Comparison of ENCODE assay signal across 13 cellular contexts in the genomic region with DNA sequence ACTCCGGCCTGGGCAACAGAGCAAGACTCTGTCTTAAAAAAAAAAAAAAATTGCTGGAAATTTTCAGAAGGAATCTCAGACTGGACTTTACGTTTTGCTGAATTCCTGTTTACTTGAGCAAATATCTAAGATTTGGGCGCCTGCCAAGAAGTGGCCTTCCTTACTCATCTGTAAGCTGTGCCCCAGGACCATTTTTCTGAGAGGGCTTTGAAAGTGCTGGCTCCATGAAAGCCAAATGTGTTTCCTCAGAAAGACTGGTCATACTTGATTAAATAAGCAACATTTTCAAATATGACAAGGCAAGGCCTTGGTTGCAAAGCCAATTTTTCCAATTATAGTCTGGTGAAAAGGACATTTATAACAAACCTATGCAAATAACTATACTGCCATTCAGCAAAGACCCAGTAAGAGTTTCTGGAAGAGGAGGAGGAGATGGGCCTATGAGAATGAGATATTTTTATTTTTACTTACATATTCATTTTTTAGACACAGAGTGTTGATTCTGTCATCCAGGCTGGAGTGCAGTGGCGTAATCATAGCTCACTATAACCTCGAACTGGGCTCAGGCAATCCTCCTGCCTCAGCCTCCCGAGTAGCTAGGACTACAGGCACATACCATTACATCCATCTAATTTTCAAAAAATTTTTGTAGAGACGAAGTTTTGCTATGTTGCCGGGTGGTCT. TPM values are rescaled to one million over a fixed set of nuclear protein-coding genes. Genes with fewer than 3 reads are reported as not detected.
DNase-seq lines count a peak whose midpoint lies in the region; ATAC-seq, FAIRE-seq and TF ChIP-seq lines count a peak whose summit lies in the region.
"Had no signal": no experiment of that assay in that cellular context is flagged by ENCODE, and none has a peak within 500 bp of the region (broad histone marks: within the 10 kb centered on the region; RNA-seq: fewer than 3 reads in every experiment).

No MANE protein-coding gene starts in this region.

- H3K36me3 ChIP-seq in kidney epithelial cell (ENCODE audit: control insufficient read depth, insufficient read depth, low read length): no peaks in the 10 kb centered on the region
- H3K36me3 ChIP-seq: sigmoid colon had no signal

- no peak for TF ChIP-seq CTCF in kidney epithelial cell (IDR thresholded peaks at IDR 0.05; ENCODE audit: insufficient read depth, low read length, poor library complexity, severe bottlenecking)

- H3K27me3 ChIP-seq in kidney epithelial cell (ENCODE audit: control insufficient read depth, insufficient read depth, low read length): no peaks in the 10 kb centered on the region

- FAIRE-seq in HTR-8/SVneo (lab: Jason Lieb, UNC): no peak
- FAIRE-seq: colon had no signal

- no peak overlapping the region for H3K4me3 ChIP-seq in kidney epithelial cell (ENCODE audit: low read depth, low read length)
- H3K4me3 ChIP-seq: sigmoid colon had no signal

- no peak for ATAC-seq in GM18873 (IDR thresholded peaks at IDR 0.05; ENCODE audit: low FRiP score, unreplicated experiment)
- no peak for ATAC-seq in stimulated activated naive CD8-positive, alpha-beta T cell treated with anti-CD3 and anti-CD28 coated beads, Interleukin-15, Interleukin-2, amounts not matched to agents 100 U/mL and 50 U/mL, for 24 hours

- DNase-seq in AG08395 (ENCODE audit: low spot score): peak; percentile 48
- DNase-seq in HTR-8/SVneo (ENCODE audit: insufficient read length, low spot score): peak; percentile 35
- peak; percentile 74 for DNase-seq in astrocyte of the hippocampus (ENCODE audit: low read depth, low spot score)
- peak; percentile 14 for DNase-seq in kidney epithelial cell (ENCODE audit: low read depth)
- no peak for DNase-seq in HuH-7 (ENCODE audit: low spot score)
- DNase-seq in stimulated activated naive CD8-positive, alpha-beta T cell treated with anti-CD3 and anti-CD28 coated beads, Interleukin-15, Interleukin-2, amounts not matched to agents 100 U/mL and 50 U/mL, for 24 hours: no peak
- no peak for DNase-seq in activated gamma-delta T cell treated with Interleukin-2 at 50 U/mL for 16 hours
- DNase-seq: hypothalamus, NCI-H187 treated with DMSO at 0.1 percent for 48 hours, sigmoid colon had no signal

RNA-seq across cellular contexts. Expression of a gene that starts 56.3 kb away (rescaled TPM):
- 1.6 and 2.0 TPM in 2 replicates for total RNA-seq in kidney epithelial cell
- total RNA-seq: mesenteric fat pad, sigmoid colon had no signal

Comparison
In these comparisons a context has a peak if more than half of its experiments do, and no peak if none do; other contexts are left out.
1. DNase-seq: peak in AG08395 (single experiment), HTR-8/SVneo (single experiment), astrocyte of the hippocampus (single experiment) and kidney epithelial cell (single experiment); none in HuH-7 (single experiment), stimulated activated naive CD8-positive, alpha-beta T cell treated with anti-CD3 and anti-CD28 coated beads, Interleukin-15, Interleukin-2, amounts not matched to agents 100 U/mL and 50 U/mL, for 24 hours (single experiment) and activated gamma-delta T cell treated with Interleukin-2 at 50 U/mL for 16 hours (single experiment).